In the genomic region with DNA sequence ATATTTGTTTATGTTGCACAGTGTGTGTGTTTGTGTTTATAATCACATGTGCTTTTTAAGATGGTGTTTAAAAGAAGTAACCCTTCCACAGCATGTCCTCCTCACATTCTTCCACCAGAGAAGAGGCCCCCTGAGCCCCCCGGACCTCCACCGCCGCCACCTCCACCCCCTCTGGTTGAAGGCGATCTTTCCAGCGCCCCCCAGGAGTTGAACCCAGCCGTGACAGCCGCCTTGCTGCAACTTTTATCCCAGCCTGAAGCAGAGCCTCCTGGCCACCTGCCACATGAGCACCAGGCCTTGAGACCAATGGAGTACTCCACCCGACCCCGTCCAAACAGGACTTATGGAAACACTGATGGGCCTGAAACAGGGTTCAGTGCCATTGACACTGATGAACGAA, we compare ENCODE assay signal across 28 cellular contexts.
"Had no signal": no experiment of that assay in that cellular context is flagged by ENCODE, and none has a peak within 500 bp of the region (broad histone marks: within the 10 kb centered on the region; RNA-seq: fewer than 3 reads in every experiment).

No MANE protein-coding gene starts in this region.

- H3K27ac ChIP-seq: ascending aorta, cardiac muscle cell, colonic mucosa, dorsolateral prefrontal cortex, esophagus squamous epithelium had no signal

- H3K9me3 ChIP-seq: ascending aorta, breast epithelium, colonic mucosa, esophagus squamous epithelium, gastroesophageal sphincter had no signal

- ATAC-seq: activated naive CD4-positive, alpha-beta T cell treated with anti-CD3 and anti-CD28 coated beads, Interleukin-2, amount 50 U/mL, for 72 hours; activated T-cell treated with anti-CD3 and anti-CD28 coated beads, Interleukin-2, amount 50 U/mL, for 72 hours; gastroesophageal sphincter had no signal

- DNase-seq: activated CD4-positive, alpha-beta memory T cell treated with anti-CD3 and anti-CD28 coated beads, Interleukin-2, amount 10 ng/mL, durations not matched to agents 7 days and 5 days; activated CD4-positive, alpha-beta T cell treated with anti-CD3 and anti-CD28 coated beads for 4 hours; activated CD4-positive, alpha-beta T cell treated with anti-CD3 and anti-CD28 coated beads, Interleukin-2, amount 10 ng/mL, durations not matched to agents 7 days and 5 days; activated CD4-positive, alpha-beta T cell treated with anti-CD3 and anti-CD28 coated beads, Interleukin-2, amount 50 U/mL, for 4 hours; activated CD4-positive, CD25-positive, alpha-beta regulatory T cell; activated CD4-positive, CD25-positive, alpha-beta regulatory T cell treated with anti-CD3 and anti-CD28 coated beads, Interleukin-2, amount 50 U/mL, for 72 hours; activated CD8-positive, alpha-beta memory T cell treated with anti-CD3 and anti-CD28 coated beads, Interleukin-2, amount 50 U/mL, for 48 hours; activated gamma-delta T cell; activated naive CD4-positive, alpha-beta T cell; activated naive CD4-positive, alpha-beta T cell treated with anti-CD3 and anti-CD28 coated beads, Interleukin-2, amount 10 ng/mL, durations not matched to agents 7 days and 5 days; activated naive CD8-positive, alpha-beta T cell treated with anti-CD3 and anti-CD28 coated beads, Interleukin-2, amount 10 ng/mL, durations not matched to agents 7 days and 5 days; activated T-cell treated with anti-CD3 and anti-CD28 coated beads for 4 hours; activated T-cell treated with anti-CD3 and anti-CD28 coated beads, Interleukin-2, amount 50 U/mL, for 24 hours; activated T-cell treated with anti-CD3 and anti-CD28 coated beads, Interleukin-2, amount 50 U/mL, for 72 hours; central memory CD4-positive, alpha-beta T cell; cerebellar nuclear complex; colonic mucosa; dorsolateral prefrontal cortex; effector memory CD4-positive, alpha-beta T cell; endodermal cell; esophagus squamous epithelium; foreskin melanocyte; T-helper 2 cell had no signal

- H3K4me3 ChIP-seq: ascending aorta, breast epithelium, cardiac muscle cell, colonic mucosa, dorsolateral prefrontal cortex, esophagus squamous epithelium, gastroesophageal sphincter had no signal

- H3K27me3 ChIP-seq: ascending aorta, breast epithelium, cardiac muscle cell, colonic mucosa, dorsolateral prefrontal cortex, esophagus squamous epithelium, gastroesophageal sphincter had no signal

- H3K4me1 ChIP-seq: ascending aorta, breast epithelium, colonic mucosa had no signal
